8 cellular contexts compared by ENCODE assay signal in genomic region chr6:152124432-152125074, GRCh38.
DNase-seq lines count a peak whose midpoint lies in the region; ATAC-seq and TF ChIP-seq lines count a peak whose summit lies in the region.

No MANE protein-coding gene starts in this region.

- peaks cover 24 to 97% (median 49%) of the 10 kb centered on the region in 3 donors for H3K36me3 Mint-ChIP-seq in naive thymus-derived CD8-positive, alpha-beta T cell
- H3K36me3 Mint-ChIP-seq in activated CD4-positive, alpha-beta memory T cell treated with anti-CD3 and anti-CD28 coated beads for 36 hours: peaks cover 38% of the 10 kb centered on the region
- H3K36me3 Mint-ChIP-seq in activated T-helper 2 cell treated with anti-CD3 and anti-CD28 coated beads, Interferon-gamma antibody, Interleukin-2, Interleukin-4, amounts not matched to agents 10 μg/mL and 5 μg/mL and 100 μg/mL, durations not matched to agents 14 hours and 24 hours and 36 hours (ENCODE audit: low read depth): peaks cover 38% of the 10 kb centered on the region

- H3K9me3 ChIP-seq in Peyer's patch: no peaks in the 10 kb centered on the region

- no peaks in the 10 kb centered on the region for H3K4me1 ChIP-seq in Peyer's patch

- no peaks in the 10 kb centered on the region for H3K27me3 Mint-ChIP-seq in naive thymus-derived CD8-positive, alpha-beta T cell
- H3K27me3 Mint-ChIP-seq in activated CD4-positive, alpha-beta memory T cell treated with anti-CD3 and anti-CD28 coated beads for 36 hours: no peaks in the 10 kb centered on the region
- no peaks in the 10 kb centered on the region for H3K27me3 Mint-ChIP-seq in activated T-helper 2 cell treated with anti-CD3 and anti-CD28 coated beads, Interferon-gamma antibody, Interleukin-2, Interleukin-4, amounts not matched to agents 10 μg/mL and 5 μg/mL and 100 μg/mL, durations not matched to agents 14 hours and 24 hours and 36 hours (ENCODE audit: low read depth)

- H3K27ac Mint-ChIP-seq in naive thymus-derived CD8-positive, alpha-beta T cell: peak overlapping the region in 8 of 10 donors; percentile 15 to 68 (median 43)
- H3K27ac Mint-ChIP-seq in activated CD4-positive, alpha-beta memory T cell treated with anti-CD3 and anti-CD28 coated beads for 36 hours: no peak overlapping the region
- no peak overlapping the region for H3K27ac Mint-ChIP-seq in activated T-helper 2 cell treated with anti-CD3 and anti-CD28 coated beads, Interferon-gamma antibody, Interleukin-2, Interleukin-4, amounts not matched to agents 10 μg/mL and 5 μg/mL and 100 μg/mL, durations not matched to agents 14 hours and 24 hours and 36 hours

- H3K27me3 ChIP-seq in Peyer's patch: no peaks in the 10 kb centered on the region

- H3K4me3 Mint-ChIP-seq in naive thymus-derived CD8-positive, alpha-beta T cell: no peak overlapping the region
- no peak overlapping the region for H3K4me3 Mint-ChIP-seq in activated CD4-positive, alpha-beta memory T cell treated with anti-CD3 and anti-CD28 coated beads for 36 hours
- H3K4me3 Mint-ChIP-seq in activated T-helper 2 cell treated with anti-CD3 and anti-CD28 coated beads, Interferon-gamma antibody, Interleukin-2, Interleukin-4, amounts not matched to agents 10 μg/mL and 5 μg/mL and 100 μg/mL, durations not matched to agents 14 hours and 24 hours and 36 hours (ENCODE audit: low read depth): no peak overlapping the region

- ATAC-seq in GM18858 (IDR thresholded peaks at IDR 0.05; ENCODE audit: unreplicated experiment): peak; percentile 63
- peak; percentile 53 for ATAC-seq in HG03460 (IDR thresholded peaks at IDR 0.05; ENCODE audit: unreplicated experiment)
- no peak for ATAC-seq in naive thymus-derived CD8-positive, alpha-beta T cell

- POLR2A ChIA-PET in naive thymus-derived CD8-positive, alpha-beta T cell (lab: Charles Lee): no interaction called here
- POLR2A ChIA-PET in activated CD4-positive, alpha-beta memory T cell treated with anti-CD3 and anti-CD28 coated beads for 36 hours (lab: Charles Lee): no interaction called here

- peaks cover 0 to 35% (median 0%) of the 10 kb centered on the region in 3 donors for H3K36me3 ChIP-seq in Peyer's patch

- peaks cover 0 to 3% (median 0%) of the 10 kb centered on the region in 9 donors for H3K9me3 Mint-ChIP-seq in naive thymus-derived CD8-positive, alpha-beta T cell
- no peaks in the 10 kb centered on the region for H3K9me3 Mint-ChIP-seq in activated CD4-positive, alpha-beta memory T cell treated with anti-CD3 and anti-CD28 coated beads for 36 hours
- no peaks in the 10 kb centered on the region for H3K9me3 Mint-ChIP-seq in activated T-helper 2 cell treated with anti-CD3 and anti-CD28 coated beads, Interferon-gamma antibody, Interleukin-2, Interleukin-4, amounts not matched to agents 10 μg/mL and 5 μg/mL and 100 μg/mL, durations not matched to agents 14 hours and 24 hours and 36 hours

- peak; percentile 86 for TF ChIP-seq CTCF in C4-2B (conservative IDR thresholded peaks at IDR 0.05)
- TF ChIP-seq CTCF in Peyer's patch (IDR thresholded peaks at IDR 0.05): peak in 5 of 6 experiments; percentile 46 to 64 (median 58)

- DNase-seq in Peyer's patch: no peak
- DNase-seq in erythroblast (lab: John Stamatoyannopoulos, UW): peak; percentile 7 to 32
- DNase-seq in naive thymus-derived CD8-positive, alpha-beta T cell: peak in 1 of 10 donors; percentile 18
- no peak for DNase-seq in activated CD4-positive, alpha-beta memory T cell treated with anti-CD3 and anti-CD28 coated beads for 36 hours
- no peak for DNase-seq in activated T-helper 2 cell treated with anti-CD3 and anti-CD28 coated beads, Interferon-gamma antibody, Interleukin-2, Interleukin-4, amounts not matched to agents 10 μg/mL and 5 μg/mL and 100 μg/mL, durations not matched to agents 14 hours and 24 hours and 36 hours (ENCODE audit: low spot score)

- no peak overlapping the region for H3K27ac ChIP-seq in C4-2B
- no peak overlapping the region for H3K27ac ChIP-seq in Peyer's patch

- no peak for TF ChIP-seq POLR2A in Peyer's patch (IDR thresholded peaks at IDR 0.05)
- TF ChIP-seq POLR2A in erythroblast (IDR thresholded peaks at IDR 0.05; ENCODE audit: low read length): no peak

- peaks cover 0 to under 1% (median 0%) of the 10 kb centered on the region in 4 donors for H3K4me1 Mint-ChIP-seq in naive thymus-derived CD8-positive, alpha-beta T cell
- H3K4me1 Mint-ChIP-seq in activated CD4-positive, alpha-beta memory T cell treated with anti-CD3 and anti-CD28 coated beads for 36 hours (ENCODE audit: low read depth): no peaks in the 10 kb centered on the region
- no peaks in the 10 kb centered on the region for H3K4me1 Mint-ChIP-seq in activated T-helper 2 cell treated with anti-CD3 and anti-CD28 coated beads, Interferon-gamma antibody, Interleukin-2, Interleukin-4, amounts not matched to agents 10 μg/mL and 5 μg/mL and 100 μg/mL, durations not matched to agents 14 hours and 24 hours and 36 hours (ENCODE audit: low read depth)

- CTCF ChIA-PET in activated CD4-positive, alpha-beta memory T cell treated with anti-CD3 and anti-CD28 coated beads for 36 hours (lab: Charles Lee): interaction anchor here (0.5 to 4.4 kb wide), 30 partner anchors 10 to 719 kb away, joined by 3 to 39 read pairs (median 3); partner anchors contain the start of gene ESR1

- no peak overlapping the region for H3K4me3 ChIP-seq in Peyer's patch

- intact Hi-C loops in activated CD4-positive, alpha-beta memory T cell treated with anti-CD3 and anti-CD28 coated beads for 36 hours (cut with micrococcal nuclease): loop anchor here (1.0 kb wide), 3 partner anchors 359 to 449 kb away; no protein-coding TSS in a partner anchor
- intact Hi-C loops in activated T-helper 2 cell treated with anti-CD3 and anti-CD28 coated beads, Interferon-gamma antibody, Interleukin-2, Interleukin-4, amounts not matched to agents 10 μg/mL and 5 μg/mL and 100 μg/mL, durations not matched to agents 14 hours and 24 hours and 36 hours (cut with micrococcal nuclease): loop anchor here (1.0 kb wide), 1 partner anchor 449 kb away; no protein-coding TSS in a partner anchor

Comparison
In these comparisons a context has a peak if more than half of its experiments do, and no peak if none do; other contexts are left out.
1. ATAC-seq: peak in GM18858 (single experiment) and HG03460 (single experiment); none in naive thymus-derived CD8-positive, alpha-beta T cell (0 of 2).
2. DNase-seq: peak in erythroblast (2 of 2); none in Peyer's patch (0 of 3), activated CD4-positive, alpha-beta memory T cell treated with anti-CD3 and anti-CD28 coated beads for 36 hours (single experiment) and activated T-helper 2 cell treated with anti-CD3 and anti-CD28 coated beads, Interferon-gamma antibody, Interleukin-2, Interleukin-4, amounts not matched to agents 10 μg/mL and 5 μg/mL and 100 μg/mL, durations not matched to agents 14 hours and 24 hours and 36 hours (single experiment).
3. H3K27ac Mint-ChIP-seq: peak in naive thymus-derived CD8-positive, alpha-beta T cell (8 of 10); none in activated CD4-positive, alpha-beta memory T cell treated with anti-CD3 and anti-CD28 coated beads for 36 hours (single experiment) and activated T-helper 2 cell treated with anti-CD3 and anti-CD28 coated beads, Interferon-gamma antibody, Interleukin-2, Interleukin-4, amounts not matched to agents 10 μg/mL and 5 μg/mL and 100 μg/mL, durations not matched to agents 14 hours and 24 hours and 36 hours (single experiment).